21 cellular contexts compared by ENCODE assay signal in the genomic region with DNA sequence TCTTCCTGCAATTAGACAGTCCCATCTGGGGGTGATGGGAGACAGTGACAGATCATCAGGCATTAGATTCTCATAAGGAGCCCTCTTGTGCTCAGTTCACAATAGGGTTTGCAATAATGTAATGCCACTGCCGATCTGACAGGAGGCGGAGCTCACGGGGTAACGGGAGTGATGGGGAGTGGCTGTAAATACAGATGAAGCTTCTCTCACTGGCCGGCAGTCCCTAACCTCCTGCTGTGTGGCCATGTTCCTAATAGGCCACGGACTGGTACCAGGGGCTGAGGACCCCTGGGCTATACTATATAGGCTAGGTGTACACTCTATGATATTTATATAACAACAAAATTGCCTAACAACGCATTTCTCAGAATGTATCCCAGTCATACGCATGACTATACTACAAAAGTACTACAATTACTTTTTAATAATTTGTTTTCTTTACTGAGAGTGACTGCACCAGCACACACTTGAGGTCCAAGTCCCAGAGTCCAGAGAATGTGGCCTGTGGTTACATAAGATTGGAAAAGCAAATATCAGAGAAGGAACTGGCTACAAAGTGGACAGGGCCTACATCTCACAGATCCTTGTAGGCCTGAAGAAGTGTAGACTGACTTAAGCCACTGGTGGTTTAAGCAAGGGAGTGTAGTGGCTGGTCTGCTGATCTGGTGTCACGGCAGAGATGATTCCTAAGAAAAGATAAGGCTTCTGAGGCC.
DNase-seq lines count a peak whose midpoint lies in the region; ATAC-seq, FAIRE-seq and TF ChIP-seq lines count a peak whose summit lies in the region.
"Had no signal": no experiment of that assay in that cellular context is flagged by ENCODE, and none has a peak within 500 bp of the region (broad histone marks: within the 10 kb centered on the region; RNA-seq: fewer than 3 reads in every experiment).

No MANE protein-coding gene starts in this region.

- CTCF ChIA-PET in HepG2 (lab: Yijun Ruan, JAX; ENCODE audit: low intra/inter-chr PET ratio, low total read pairs) = no interaction called here

- TF ChIP-seq CTCF in body of pancreas (IDR thresholded peaks at IDR 0.05) (no peak), HepG2 (CRISPR knock-in tag; IDR thresholded peaks at IDR 0.05) (no peak), stomach (IDR thresholded peaks at IDR 0.05) (no peak)

- in situ Hi-C loops in HepG2 (cut with HindIII; ENCODE audit: extremely low pct_ligation_motif_present, low pct_unique_long_range_greater_than_20kb) = no loop called here

- peak; percentile 15 for FAIRE-seq in HepG2 (lab: Jason Lieb, UNC)
- FAIRE-seq: GM12892, H54 had no signal

- H3K4me1 ChIP-seq in body of pancreas (peaks cover 15% of the 10 kb centered on the region), HepG2 (ENCODE audit: insufficient read depth, low read length) (peaks cover 35% of the 10 kb centered on the region), stomach (peaks cover 0 to 14% (median 2%) of the 10 kb centered on the region in 4 donors)

- TF ChIP-seq EP300 in HepG2 (IDR thresholded peaks at IDR 0.05; ENCODE audit: low read depth in 2 of 2, low read length in 2 of 2) = no peak
- no peak for TF ChIP-seq EP300 in HepG2 (CRISPR knock-in tag; IDR thresholded peaks at IDR 0.05; ENCODE audit: borderline replicate concordance)
- no peak for TF ChIP-seq EP300 in stomach (IDR thresholded peaks at IDR 0.05)

- H3K79me2 ChIP-seq in HepG2 (ENCODE audit: insufficient read depth, low read length) = no peaks in the 10 kb centered on the region

- 67 to 77% methylated on average over 9 of the region's 9 CpGs for WGBS in body of pancreas, 2 donors
- 77% methylated on average over 9 of the region's 9 CpGs for WGBS in HepG2 (ENCODE audit: low lambda C conversion rate)
- WGBS in stomach, 5 donors = 54 to 77% (median 59%) methylated on average over 9 of the region's 9 CpGs

- no peaks in the 10 kb centered on the region for H4K20me1 ChIP-seq in HepG2 (ENCODE audit: insufficient read depth, low read length)

- no peaks in the 10 kb centered on the region for H3K36me3 ChIP-seq in body of pancreas (replicated peaks in 1 of 2; ENCODE audit: insufficient read depth in 1 of 2, low read depth in 2 of 2)
- no peaks in the 10 kb centered on the region for H3K36me3 ChIP-seq in HepG2 (replicated peaks in 1 of 2; ENCODE audit: control insufficient read depth in 1 of 2, insufficient read depth in 2 of 2, low read length in 2 of 2)
- H3K36me3 ChIP-seq in stomach = no peaks in the 10 kb centered on the region

- no peaks in the 10 kb centered on the region for H3K9me3 ChIP-seq in body of pancreas
- H3K9me3 ChIP-seq in HepG2 (ENCODE audit: low read length) = no peaks in the 10 kb centered on the region
- peaks cover 0 to under 1% (median 0%) of the 10 kb centered on the region in 4 donors for H3K9me3 ChIP-seq in stomach

- H3K4me2 ChIP-seq in HepG2 (ENCODE audit: low read depth, low read length) = peak overlapping the region; percentile 21; the same call in 1 of the 2 replicates
- H3K4me2 ChIP-seq: BLaER1, GM23338 had no signal

- POLR2A ChIA-PET in HepG2 (lab: Yijun Ruan, JAX) = no interaction called here

- H3K4me3 ChIP-seq in body of pancreas = no peak overlapping the region
- H3K4me3 ChIP-seq in HepG2 (replicated peaks in 1 of 3; ENCODE audit: insufficient read depth in 1 of 3, low read depth in 2 of 3, low read length in 3 of 3) = no peak overlapping the region
- H3K4me3 ChIP-seq in stomach = no peak overlapping the region
- H3K4me3 ChIP-seq: BLaER1, GM23338 had no signal

- H3K27ac ChIP-seq in body of pancreas = no peak overlapping the region
- no peak overlapping the region for H3K27ac ChIP-seq in HepG2 (ENCODE audit: extremely low read length, insufficient read depth, low read length)
- peak overlapping the region in 4 of 5 donors; percentile 33 to 80 (median 44) for H3K27ac ChIP-seq in stomach
- H3K27ac ChIP-seq: BLaER1, HL-60 had no signal

- TF ChIP-seq POLR2A in body of pancreas (IDR thresholded peaks at IDR 0.05) (no peak), HepG2 (IDR thresholded peaks at IDR 0.05; ENCODE audit: insufficient read depth in 1 of 2, low read depth in 2 of 2, low read length in 2 of 2) (no peak), stomach (IDR thresholded peaks at IDR 0.05) (no peak)

- ATAC-seq in body of pancreas = peak; percentile 63
- ATAC-seq in HepG2 = no peak; the same call in 2 of the 3 replicates
- ATAC-seq in HG03342 (IDR thresholded peaks at IDR 0.05; ENCODE audit: unreplicated experiment) = no peak
- ATAC-seq: GM23338 had no signal

- intact Hi-C loops in body of pancreas (cut with DNase I) (no loop called here), HepG2 (cut with micrococcal nuclease; ENCODE audit: unreplicated experiment) (no loop called here), stomach (cut with DNase I; ENCODE audit: low total_unique reads) (no loop called here)

- H3K27me3 ChIP-seq in body of pancreas (no peaks in the 10 kb centered on the region), HepG2 (ENCODE audit: control insufficient read depth in 1 of 2, insufficient read depth in 2 of 2, low read length in 2 of 2) (no peaks in the 10 kb centered on the region), stomach (no peaks in the 10 kb centered on the region)
- H3K27me3 ChIP-seq: BLaER1 had no signal

- DNase-seq in body of pancreas (peak in 3 of 4 donors; percentile 12 to 39 (median 19)), HepG2 (ENCODE audit: low spot score) (peak; percentile 21), mesenteric fat pad (ENCODE audit: low spot score) (peak; percentile 65), stomach (peak; percentile 29), SW 1271 (lab: John Stamatoyannopoulos, UW) (no peak), midbrain (lab: John Stamatoyannopoulos, UW) (no peak)
- DNase-seq in activated naive CD4-positive, alpha-beta T cell treated with Interleukin-2 at 50 U/mL for 16 hours = no peak
- DNase-seq: 8988T; CD4-positive, alpha-beta memory T cell; DMS153; DMS79; GDM1; HCEC 1CT; HFFc6; IMR-90 had no signal

- BruUV-seq in HepG2 (replicated peaks; lab: Mats Ljungman, UMichigan) = no TSS peak

- H3K9ac ChIP-seq in HepG2 (ENCODE audit: insufficient read depth, low read depth, low read length) = no peak overlapping the region
- H3K9ac ChIP-seq: BLaER1 had no signal

- no peak for TF ChIP-seq RAD21 in HepG2 (CRISPR knock-in tag; IDR thresholded peaks at IDR 0.05)

- no peak overlapping the region for H2AFZ ChIP-seq in HepG2 (ENCODE audit: low read length)
- H2AFZ ChIP-seq: GM23338 had no signal

TF ChIP-seq in HepG2, 621 proteins besides CTCF, POLR2A, EP300 and RAD21 (continues in another document):
- TF ChIP-seq, protein P1, sequence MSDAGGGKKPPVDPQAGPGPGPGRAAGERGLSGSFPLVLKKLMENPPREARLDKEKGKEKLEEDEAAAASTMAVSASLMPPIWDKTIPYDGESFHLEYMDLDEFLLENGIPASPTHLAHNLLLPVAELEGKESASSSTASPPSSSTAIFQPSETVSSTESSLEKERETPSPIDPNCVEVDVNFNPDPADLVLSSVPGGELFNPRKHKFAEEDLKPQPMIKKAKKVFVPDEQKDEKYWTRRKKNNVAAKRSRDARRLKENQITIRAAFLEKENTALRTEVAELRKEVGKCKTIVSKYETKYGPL (CRISPR knock-in tag; IDR thresholded peaks at IDR 0.05) = peak; percentile 67; the same call in 1 of the 2 replicates
- peak; percentile 84 for TF ChIP-seq HNF4A (CRISPR knock-in tag; IDR thresholded peaks at IDR 0.05)
- no peak for TF ChIP-seq ONECUT2 (CRISPR knock-in tag; IDR thresholded peaks at IDR 0.05)
- TF ChIP-seq, protein P2, sequence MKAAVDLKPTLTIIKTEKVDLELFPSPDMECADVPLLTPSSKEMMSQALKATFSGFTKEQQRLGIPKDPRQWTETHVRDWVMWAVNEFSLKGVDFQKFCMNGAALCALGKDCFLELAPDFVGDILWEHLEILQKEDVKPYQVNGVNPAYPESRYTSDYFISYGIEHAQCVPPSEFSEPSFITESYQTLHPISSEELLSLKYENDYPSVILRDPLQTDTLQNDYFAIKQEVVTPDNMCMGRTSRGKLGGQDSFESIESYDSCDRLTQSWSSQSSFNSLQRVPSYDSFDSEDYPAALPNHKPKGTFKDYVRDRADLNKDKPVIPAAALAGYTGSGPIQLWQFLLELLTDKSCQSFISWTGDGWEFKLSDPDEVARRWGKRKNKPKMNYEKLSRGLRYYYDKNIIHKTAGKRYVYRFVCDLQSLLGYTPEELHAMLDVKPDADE (CRISPR knock-in tag; IDR thresholded peaks at IDR 0.05) = no peak
- TF ChIP-seq REPIN1 (CRISPR knock-in tag; IDR thresholded peaks at IDR 0.05; ENCODE audit: borderline replicate concordance, low read depth) = no peak
- TF ChIP-seq ZNF12 (CRISPR knock-in tag; IDR thresholded peaks at IDR 0.05) = peak; percentile 51; the same call in 1 of the 2 replicates
- 0 out of 2 replicates have a peak, but pooled peaks have one; percentile 34 for TF ChIP-seq GATAD2A (CRISPR knock-in tag; IDR thresholded peaks at IDR 0.05)
- 0 out of 2 replicates have a peak, but pooled peaks have one; percentile 42 for TF ChIP-seq ZFX (CRISPR knock-in tag; IDR thresholded peaks at IDR 0.05; ENCODE audit: low read depth)
- TF ChIP-seq ZNF737 (CRISPR knock-in tag; IDR thresholded peaks at IDR 0.05; ENCODE audit: borderline replicate concordance) = no peak
- TF ChIP-seq TEAD3 (CRISPR knock-in tag; optimal IDR thresholded peaks at IDR 0.05; ENCODE audit: borderline replicate concordance) = peak; percentile 48

Comparison
In these comparisons a context has a peak if more than half of its experiments do, and no peak if none do; other contexts are left out.
1. DNase-seq: peak in body of pancreas (3 of 4), HepG2 (single experiment), mesenteric fat pad (single experiment) and stomach (single experiment); none in activated naive CD4-positive, alpha-beta T cell treated with Interleukin-2 at 50 U/mL for 16 hours (single experiment), SW 1271 (0 of 2) and midbrain (single experiment).
2. H3K27ac ChIP-seq: peak in stomach (4 of 5); none in body of pancreas (0 of 4) and HepG2 (single experiment).